1 cellular context compared by ENCODE assay signal in the genomic region with DNA sequence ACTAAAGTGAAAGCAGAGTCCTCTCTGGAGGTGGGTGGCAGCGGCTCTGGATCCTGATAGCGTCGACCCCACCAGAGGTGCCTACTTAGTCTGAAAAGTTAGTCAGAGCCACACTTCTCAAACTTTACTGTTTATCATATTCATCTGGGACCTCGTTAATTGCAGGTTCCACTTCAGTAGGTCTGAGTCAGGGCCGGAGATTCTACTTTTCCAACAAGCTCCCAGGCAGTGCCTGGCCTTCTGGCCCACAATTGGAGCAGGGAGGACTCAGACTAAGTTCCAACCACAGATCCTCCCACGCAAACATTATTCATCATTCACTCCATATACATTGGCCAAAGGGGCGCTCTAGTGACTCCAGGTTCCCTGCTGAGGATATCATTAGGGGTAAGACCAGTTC.
TF ChIP-seq lines count a peak whose summit lies in the region.

No MANE protein-coding gene starts in this region.

TF ChIP-seq in WTC11, 78 proteins besides CTCF, POLR2A, EP300 and RAD21 (continued from another document):
- TF ChIP-seq, protein P1, sequence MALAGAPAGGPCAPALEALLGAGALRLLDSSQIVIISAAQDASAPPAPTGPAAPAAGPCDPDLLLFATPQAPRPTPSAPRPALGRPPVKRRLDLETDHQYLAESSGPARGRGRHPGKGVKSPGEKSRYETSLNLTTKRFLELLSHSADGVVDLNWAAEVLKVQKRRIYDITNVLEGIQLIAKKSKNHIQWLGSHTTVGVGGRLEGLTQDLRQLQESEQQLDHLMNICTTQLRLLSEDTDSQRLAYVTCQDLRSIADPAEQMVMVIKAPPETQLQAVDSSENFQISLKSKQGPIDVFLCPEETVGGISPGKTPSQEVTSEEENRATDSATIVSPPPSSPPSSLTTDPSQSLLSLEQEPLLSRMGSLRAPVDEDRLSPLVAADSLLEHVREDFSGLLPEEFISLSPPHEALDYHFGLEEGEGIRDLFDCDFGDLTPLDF (CRISPR knock-in tag; IDR thresholded peaks at IDR 0.05), result no peak
- TF ChIP-seq KAT7 (CRISPR knock-in tag; IDR thresholded peaks at IDR 0.05; ENCODE audit: borderline replicate concordance), result no peak
- TF ChIP-seq, protein P2, sequence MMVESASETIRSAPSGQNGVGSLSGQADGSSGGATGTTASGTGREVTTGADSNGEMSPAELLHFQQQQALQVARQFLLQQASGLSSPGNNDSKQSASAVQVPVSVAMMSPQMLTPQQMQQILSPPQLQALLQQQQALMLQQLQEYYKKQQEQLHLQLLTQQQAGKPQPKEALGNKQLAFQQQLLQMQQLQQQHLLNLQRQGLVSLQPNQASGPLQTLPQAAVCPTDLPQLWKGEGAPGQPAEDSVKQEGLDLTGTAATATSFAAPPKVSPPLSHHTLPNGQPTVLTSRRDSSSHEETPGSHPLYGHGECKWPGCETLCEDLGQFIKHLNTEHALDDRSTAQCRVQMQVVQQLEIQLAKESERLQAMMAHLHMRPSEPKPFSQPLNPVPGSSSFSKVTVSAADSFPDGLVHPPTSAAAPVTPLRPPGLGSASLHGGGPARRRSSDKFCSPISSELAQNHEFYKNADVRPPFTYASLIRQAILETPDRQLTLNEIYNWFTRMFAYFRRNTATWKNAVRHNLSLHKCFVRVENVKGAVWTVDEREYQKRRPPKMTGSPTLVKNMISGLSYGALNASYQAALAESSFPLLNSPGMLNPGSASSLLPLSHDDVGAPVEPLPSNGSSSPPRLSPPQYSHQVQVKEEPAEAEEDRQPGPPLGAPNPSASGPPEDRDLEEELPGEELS (CRISPR knock-in tag; IDR thresholded peaks at IDR 0.05), result no peak
- TF ChIP-seq, protein P3, sequence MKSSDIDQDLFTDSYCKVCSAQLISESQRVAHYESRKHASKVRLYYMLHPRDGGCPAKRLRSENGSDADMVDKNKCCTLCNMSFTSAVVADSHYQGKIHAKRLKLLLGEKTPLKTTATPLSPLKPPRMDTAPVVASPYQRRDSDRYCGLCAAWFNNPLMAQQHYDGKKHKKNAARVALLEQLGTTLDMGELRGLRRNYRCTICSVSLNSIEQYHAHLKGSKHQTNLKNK (CRISPR knock-in tag; IDR thresholded peaks at IDR 0.05), result no peak
- TF ChIP-seq, protein P4, sequence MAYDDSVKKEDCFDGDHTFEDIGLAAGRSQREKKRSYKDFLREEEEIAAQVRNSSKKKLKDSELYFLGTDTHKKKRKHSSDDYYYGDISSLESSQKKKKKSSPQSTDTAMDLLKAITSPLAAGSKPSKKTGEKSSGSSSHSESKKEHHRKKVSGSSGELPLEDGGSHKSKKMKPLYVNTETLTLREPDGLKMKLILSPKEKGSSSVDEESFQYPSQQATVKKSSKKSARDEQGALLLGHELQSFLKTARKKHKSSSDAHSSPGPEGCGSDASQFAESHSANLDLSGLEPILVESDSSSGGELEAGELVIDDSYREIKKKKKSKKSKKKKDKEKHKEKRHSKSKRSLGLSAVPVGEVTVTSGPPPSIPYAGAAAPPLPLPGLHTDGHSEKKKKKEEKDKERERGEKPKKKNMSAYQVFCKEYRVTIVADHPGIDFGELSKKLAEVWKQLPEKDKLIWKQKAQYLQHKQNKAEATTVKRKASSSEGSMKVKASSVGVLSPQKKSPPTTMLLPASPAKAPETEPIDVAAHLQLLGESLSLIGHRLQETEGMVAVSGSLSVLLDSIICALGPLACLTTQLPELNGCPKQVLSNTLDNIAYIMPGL (CRISPR knock-in tag; IDR thresholded peaks at IDR 0.05), result no peak
